ENCODE assay signal across 8 cellular contexts in genomic region chr14:91911474-91912032, GRCh38. TPM values are rescaled to one million over a fixed set of nuclear protein-coding genes. Genes with fewer than 3 reads are reported as not detected.
A peak's percentile ranks its signal among the peaks of the same experiment; 100 is the strongest.
DNase-seq lines count a peak whose midpoint lies in the region; ATAC-seq, FAIRE-seq and TF ChIP-seq lines count a peak whose summit lies in the region.

No MANE protein-coding gene starts in this region.

- H3K27me3 ChIP-seq in SU-DHL-6 (ENCODE audit: low read length) (no peaks in the 10 kb centered on the region), K562 (ENCODE audit: control insufficient read depth in 2 of 2, insufficient read depth in 2 of 2, low read length in 2 of 2) (peaks cover 0 to 1% of the 10 kb centered on the region in 2 experiments; a peak in 2 of 5 replicates)

- intact Hi-C loops in K562 (cut with micrococcal nuclease): no loop called here

- H2AFZ ChIP-seq in SU-DHL-6 (ENCODE audit: low read depth, low read length, severe bottlenecking): peak overlapping the region; percentile 1
- H2AFZ ChIP-seq in K562 (ENCODE audit: low read depth, low read length): no peak overlapping the region

- no peaks in the 10 kb centered on the region for H3K9me2 ChIP-seq in SU-DHL-6 (replicated peaks; ENCODE audit: insufficient read depth, low read length)

- TF ChIP-seq CTCF in SU-DHL-6 (IDR thresholded peaks at IDR 0.05; ENCODE audit: insufficient read depth, low read length, poor library complexity, severe bottlenecking): peak; percentile 28
- peak; percentile 52 to 54 (median 53) for TF ChIP-seq CTCF in K562 (IDR thresholded peaks at IDR 0.05 in 2 of 3, conservative IDR thresholded peaks at IDR 0.05 in 1 of 3; ENCODE audit: insufficient read depth in 2 of 3, low read depth in 1 of 3, low read length in 3 of 3)

- H3K79me2 ChIP-seq in SU-DHL-6 (ENCODE audit: insufficient read depth, low read length): no peaks in the 10 kb centered on the region
- H3K79me2 ChIP-seq in K562 (ENCODE audit: control insufficient read depth, insufficient read depth, low read length): no peaks in the 10 kb centered on the region

- H3K27ac ChIP-seq in SU-DHL-6 (ENCODE audit: low read depth, low read length) (no peak overlapping the region), K562 (ENCODE audit: extremely low read depth, low read depth, low read length) (no peak overlapping the region)

- no peak for FAIRE-seq in K562 (lab: Jason Lieb, UNC)

- no peaks in the 10 kb centered on the region for H3K9me3 ChIP-seq in SU-DHL-6 (ENCODE audit: insufficient read depth, low read length)
- no peaks in the 10 kb centered on the region for H3K9me3 ChIP-seq in K562 (replicated peaks; ENCODE audit: control insufficient read depth, insufficient read depth, low read depth, low read length)

- no peaks in the 10 kb centered on the region for H3K9me1 ChIP-seq in K562 (ENCODE audit: control insufficient read depth, insufficient read depth, low read length)

- DNase-seq in AG08396 (ENCODE audit: low spot score) (peak; percentile 43), LoVo (ENCODE audit: low spot score) (peak; percentile 11), K562 (ENCODE audit: extremely low read depth in 1 of 4, low spot score in 3 of 4) (peak; percentile 10 to 43 (median 28)), kidney glomerular epithelial cell (lab: John Stamatoyannopoulos, UW) (peak; percentile 33)
- DNase-seq in stimulated activated CD8-positive, alpha-beta memory T cell treated with anti-CD3 and anti-CD28 coated beads, Interleukin-15, amount 100 ng/mL, for 4 hours (ENCODE audit: low read depth in 2 of 2): peak; percentile 7 to 16

- WGBS in K562 (ENCODE audit: insufficient coverage, low coverage, missing lambda C conversion rate): 26% methylated on average over 6 of the region's 9 CpGs

- no TSS peak for BruUV-seq in K562 (replicated peaks; lab: Mats Ljungman, UMichigan)

- CTCF ChIA-PET in K562 (lab: Yijun Ruan, JAX; ENCODE audit: low intra/inter-chr PET ratio): interaction anchor here (1.3 to 1.5 kb wide), 2 partner anchors 262 to 585 kb away, joined by 3 to 9 read pairs; no protein-coding TSS in a partner anchor

- POLR2A ChIA-PET in K562 (lab: Yijun Ruan, JAX): interaction anchor here (0.5 to 1.2 kb wide), 3 partner anchors 16 to 50 kb away, joined by 3 to 4 read pairs (median 3); no protein-coding TSS in a partner anchor

- in situ Hi-C loops in K562 (cut with MboI): no loop called here

- H4K20me1 ChIP-seq in SU-DHL-6 (ENCODE audit: low read depth, low read length): no peaks in the 10 kb centered on the region
- no peaks in the 10 kb centered on the region for H4K20me1 ChIP-seq in K562 (replicated peaks; ENCODE audit: control insufficient read depth, insufficient read depth, low read length)

- no peak overlapping the region for H3K4me3 ChIP-seq in SU-DHL-6 (ENCODE audit: insufficient read depth, low read length, poor library complexity, severe bottlenecking)
- H3K4me3 ChIP-seq in K562: no peak overlapping the region

- peak; percentile 42 to 63; a peak in 3 of 4 replicates for TF ChIP-seq RAD21 in K562 (CRISPR knock-in tag; conservative IDR thresholded peaks at IDR 0.05 in 1 of 2, IDR thresholded peaks at IDR 0.05 in 1 of 2)

- TF ChIP-seq EP300 in K562 (IDR thresholded peaks at IDR 0.05; ENCODE audit: low read length): no peak

- no peak for TF ChIP-seq POLR2A in K562 (conservative IDR thresholded peaks at IDR 0.05)

- ATAC-seq in GM18511 (IDR thresholded peaks at IDR 0.05; ENCODE audit: unreplicated experiment) (peak; percentile 67), K562 (peak; percentile 89), HG03135 (IDR thresholded peaks at IDR 0.05; ENCODE audit: unreplicated experiment) (no peak)

- H3K4me2 ChIP-seq in SU-DHL-6 (ENCODE audit: low read depth, low read length, poor library complexity, severe bottlenecking) (peak overlapping the region; percentile 28), K562 (ENCODE audit: insufficient read depth, low read length) (no peak overlapping the region)

- no peak overlapping the region for H3K9ac ChIP-seq in SU-DHL-6 (ENCODE audit: low read length)
- H3K9ac ChIP-seq in K562 (ENCODE audit: insufficient read depth in 1 of 2, low read depth in 2 of 2, low read length in 2 of 2): no peak overlapping the region

- no peaks in the 10 kb centered on the region for H3K4me1 ChIP-seq in K562 (replicated peaks in 1 of 2; ENCODE audit: control insufficient read depth in 2 of 2, insufficient read depth in 2 of 2, low read length in 2 of 2)

- H3K36me3 ChIP-seq in SU-DHL-6 (ENCODE audit: low read length) (no peaks in the 10 kb centered on the region), K562 (ENCODE audit: control insufficient read depth, insufficient read depth, low read length) (no peaks in the 10 kb centered on the region)

- H3F3A ChIP-seq in SU-DHL-6 (ENCODE audit: insufficient read depth): no peaks in the 10 kb centered on the region

TF ChIP-seq in K562, 482 proteins besides CTCF, POLR2A, EP300 and RAD21:
- TF ChIP-seq, protein P1, sequence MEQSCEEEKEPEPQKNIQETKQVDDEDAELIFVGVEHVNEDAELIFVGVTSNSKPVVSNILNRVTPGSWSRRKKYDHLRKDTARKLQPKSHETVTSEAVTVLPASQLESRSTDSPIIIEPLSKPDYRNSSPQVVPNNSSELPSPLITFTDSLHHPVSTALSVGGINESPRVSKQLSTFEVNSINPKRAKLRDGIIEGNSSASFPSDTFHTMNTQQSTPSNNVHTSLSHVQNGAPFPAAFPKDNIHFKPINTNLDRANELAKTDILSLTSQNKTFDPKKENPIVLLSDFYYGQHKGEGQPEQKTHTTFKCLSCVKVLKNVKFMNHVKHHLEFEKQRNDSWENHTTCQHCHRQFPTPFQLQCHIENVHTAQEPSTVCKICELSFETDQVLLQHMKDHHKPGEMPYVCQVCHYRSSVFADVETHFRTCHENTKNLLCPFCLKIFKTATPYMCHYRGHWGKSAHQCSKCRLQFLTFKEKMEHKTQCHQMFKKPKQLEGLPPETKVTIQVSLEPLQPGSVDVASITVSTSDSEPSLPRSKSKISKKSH (CRISPR knock-in tag; IDR thresholded peaks at IDR 0.05): no peak
- TF ChIP-seq SMC3 (conservative IDR thresholded peaks at IDR 0.05; ENCODE audit: insufficient read depth, low read depth, low read length): peak; percentile 35; the same call in 1 of the 2 replicates
- TF ChIP-seq, protein P2, sequence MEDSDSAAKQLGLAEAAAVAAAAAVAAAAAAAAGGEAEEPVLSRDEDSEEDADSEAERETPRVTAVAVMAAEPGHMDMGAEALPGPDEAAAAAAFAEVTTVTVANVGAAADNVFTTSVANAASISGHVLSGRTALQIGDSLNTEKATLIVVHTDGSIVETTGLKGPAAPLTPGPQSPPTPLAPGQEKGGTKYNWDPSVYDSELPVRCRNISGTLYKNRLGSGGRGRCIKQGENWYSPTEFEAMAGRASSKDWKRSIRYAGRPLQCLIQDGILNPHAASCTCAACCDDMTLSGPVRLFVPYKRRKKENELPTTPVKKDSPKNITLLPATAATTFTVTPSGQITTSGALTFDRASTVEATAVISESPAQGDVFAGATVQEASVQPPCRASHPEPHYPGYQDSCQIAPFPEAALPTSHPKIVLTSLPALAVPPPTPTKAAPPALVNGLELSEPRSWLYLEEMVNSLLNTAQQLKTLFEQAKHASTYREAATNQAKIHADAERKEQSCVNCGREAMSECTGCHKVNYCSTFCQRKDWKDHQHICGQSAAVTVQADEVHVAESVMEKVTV (CRISPR knock-in tag; IDR thresholded peaks at IDR 0.05): peak; percentile 26; the same call in 1 of the 2 replicates
- TF ChIP-seq ZNF384 (IDR thresholded peaks at IDR 0.05; ENCODE audit: low read depth, low read length): peak; percentile 90

RNA-seq across cellular contexts. Expression of gene FBLN5, which starts 35.9 kb away (rescaled TPM):
- total RNA-seq in K562 (2011; cell fraction: chromatin; rRNA removed; ENCODE audit: low replicate concordance): not detected in 2 replicates
- not detected in 2 replicates for total RNA-seq in K562 (2011; cell fraction: nucleolus; rRNA removed)
- total RNA-seq in K562 (2011; cell fraction: nucleoplasm; rRNA removed): not detected in 2 replicates
- total RNA-seq in K562 (2014; rRNA removed): not detected in 2 replicates
- total RNA-seq in K562 (2014; rRNA removed; fragmentation: Illumina TruSeq; extraction: Trizol): not detected in 2 replicates
- total RNA-seq in K562 (2015; rRNA removed; fragmentation: Illumina TruSeq; extraction: Trizol): not detected in 2 replicates
- 0.22 and 0.25 TPM in 2 replicates for total RNA-seq in K562 (2021)
- polyA plus RNA-seq in K562 (2011; rRNA removed): not detected in 2 replicates
- polyA plus RNA-seq in K562 (2011; cell fraction: cytosol; rRNA removed): not detected in 2 replicates
- not detected in 2 replicates for polyA plus RNA-seq in K562 (2011; cell fraction: nucleus; rRNA removed)
- not detected in 2 replicates for polyA plus RNA-seq in K562 (2012)
- not detected in 2 replicates for polyA plus RNA-seq in K562 (2014; fragmentation: Illumina TruSeq; extraction: Trizol)
- polyA plus RNA-seq in K562 (2014; fragmentation: Nextera tagmentation; extraction: Ambion mirVana): not detected
- 0.11 TPM in 1 of 2 replicates, not detected in the other for polyA plus RNA-seq in K562 (2014; rRNA removed)
- not detected in 2 replicates for polyA minus RNA-seq in K562 (2011; rRNA and poly(A)+ RNA removed)
- not detected in 2 replicates for polyA minus RNA-seq in K562 (2011; cell fraction: cytosol; rRNA and poly(A)+ RNA removed)
- not detected in 2 replicates for polyA minus RNA-seq in K562 (2011; cell fraction: nucleus; rRNA and poly(A)+ RNA removed)

RNA-seq across cellular contexts. Expression of gene TC2N, which starts 44.2 kb away (rescaled TPM):
- total RNA-seq in K562 (2011; cell fraction: chromatin; rRNA removed; ENCODE audit: low replicate concordance): 2.4 and 7.4 TPM in 2 replicates
- total RNA-seq in K562 (2011; cell fraction: nucleolus; rRNA removed): 1.1 and 1.2 TPM in 2 replicates
- total RNA-seq in K562 (2011; cell fraction: nucleoplasm; rRNA removed): 2.0 and 2.5 TPM in 2 replicates
- total RNA-seq in K562 (2014; rRNA removed) (4.9 and 5.3 TPM in 2 replicates), K562 (2014; rRNA removed; fragmentation: Illumina TruSeq; extraction: Trizol) (10.1 and 11.5 TPM in 2 replicates), K562 (2015; rRNA removed; fragmentation: Illumina TruSeq; extraction: Trizol) (11.4 and 12.5 TPM in 2 replicates), K562 (2021) (8.4 and 9.5 TPM in 2 replicates)
- polyA plus RNA-seq in K562 (2011; rRNA removed) (3.0 and 4.0 TPM in 2 replicates), K562 (2014; fragmentation: Illumina TruSeq; extraction: Trizol) (8.0 and 10.4 TPM in 2 replicates), K562 (2014; fragmentation: Nextera tagmentation; extraction: Ambion mirVana) (1 to 10 TPM; 2.0 to 2.8 TPM), K562 (2014; rRNA removed) (5.2 and 7.3 TPM in 2 replicates)
- polyA plus RNA-seq in K562 (2011; cell fraction: cytosol; rRNA removed): 0.51 and 1.6 TPM in 2 replicates
- polyA plus RNA-seq in K562 (2011; cell fraction: nucleus; rRNA removed): 1.4 and 3.1 TPM in 2 replicates
- polyA plus RNA-seq in K562 (2012): 7.8 and 8.5 TPM in 2 replicates
- polyA minus RNA-seq in K562 (2011; rRNA and poly(A)+ RNA removed): 2.9 and 6.6 TPM in 2 replicates
- polyA minus RNA-seq in K562 (2011; cell fraction: cytosol; rRNA and poly(A)+ RNA removed): 1.1 and 2.5 TPM in 2 replicates
- 1.2 and 3.8 TPM in 2 replicates for polyA minus RNA-seq in K562 (2011; cell fraction: nucleus; rRNA and poly(A)+ RNA removed)
